In genomic region chr5:75053286-75054109, GRCh38 we compare ENCODE assay signal across 1 cellular context.
TF ChIP-seq lines count a peak whose summit lies in the region.

No MANE protein-coding gene starts in this region.

TF ChIP-seq in HepG2, 621 proteins besides CTCF, POLR2A, EP300 and RAD21 (continued from another document and continues in another):
- TF ChIP-seq, protein P1, sequence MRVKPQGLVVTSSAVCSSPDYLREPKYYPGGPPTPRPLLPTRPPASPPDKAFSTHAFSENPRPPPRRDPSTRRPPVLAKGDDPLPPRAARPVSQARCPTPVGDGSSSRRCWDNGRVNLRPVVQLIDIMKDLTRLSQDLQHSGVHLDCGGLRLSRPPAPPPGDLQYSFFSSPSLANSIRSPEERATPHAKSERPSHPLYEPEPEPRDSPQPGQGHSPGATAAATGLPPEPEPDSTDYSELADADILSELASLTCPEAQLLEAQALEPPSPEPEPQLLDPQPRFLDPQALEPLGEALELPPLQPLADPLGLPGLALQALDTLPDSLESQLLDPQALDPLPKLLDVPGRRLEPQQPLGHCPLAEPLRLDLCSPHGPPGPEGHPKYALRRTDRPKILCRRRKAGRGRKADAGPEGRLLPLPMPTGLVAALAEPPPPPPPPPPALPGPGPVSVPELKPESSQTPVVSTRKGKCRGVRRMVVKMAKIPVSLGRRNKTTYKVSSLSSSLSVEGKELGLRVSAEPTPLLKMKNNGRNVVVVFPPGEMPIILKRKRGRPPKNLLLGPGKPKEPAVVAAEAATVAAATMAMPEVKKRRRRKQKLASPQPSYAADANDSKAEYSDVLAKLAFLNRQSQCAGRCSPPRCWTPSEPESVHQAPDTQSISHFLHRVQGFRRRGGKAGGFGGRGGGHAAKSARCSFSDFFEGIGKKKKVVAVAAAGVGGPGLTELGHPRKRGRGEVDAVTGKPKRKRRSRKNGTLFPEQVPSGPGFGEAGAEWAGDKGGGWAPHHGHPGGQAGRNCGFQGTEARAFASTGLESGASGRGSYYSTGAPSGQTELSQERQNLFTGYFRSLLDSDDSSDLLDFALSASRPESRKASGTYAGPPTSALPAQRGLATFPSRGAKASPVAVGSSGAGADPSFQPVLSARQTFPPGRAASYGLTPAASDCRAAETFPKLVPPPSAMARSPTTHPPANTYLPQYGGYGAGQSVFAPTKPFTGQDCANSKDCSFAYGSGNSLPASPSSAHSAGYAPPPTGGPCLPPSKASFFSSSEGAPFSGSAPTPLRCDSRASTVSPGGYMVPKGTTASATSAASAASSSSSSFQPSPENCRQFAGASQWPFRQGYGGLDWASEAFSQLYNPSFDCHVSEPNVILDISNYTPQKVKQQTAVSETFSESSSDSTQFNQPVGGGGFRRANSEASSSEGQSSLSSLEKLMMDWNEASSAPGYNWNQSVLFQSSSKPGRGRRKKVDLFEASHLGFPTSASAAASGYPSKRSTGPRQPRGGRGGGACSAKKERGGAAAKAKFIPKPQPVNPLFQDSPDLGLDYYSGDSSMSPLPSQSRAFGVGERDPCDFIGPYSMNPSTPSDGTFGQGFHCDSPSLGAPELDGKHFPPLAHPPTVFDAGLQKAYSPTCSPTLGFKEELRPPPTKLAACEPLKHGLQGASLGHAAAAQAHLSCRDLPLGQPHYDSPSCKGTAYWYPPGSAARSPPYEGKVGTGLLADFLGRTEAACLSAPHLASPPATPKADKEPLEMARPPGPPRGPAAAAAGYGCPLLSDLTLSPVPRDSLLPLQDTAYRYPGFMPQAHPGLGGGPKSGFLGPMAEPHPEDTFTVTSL (CRISPR knock-in tag; IDR thresholded peaks at IDR 0.05; ENCODE audit: borderline replicate concordance), result no peak
- TF ChIP-seq, protein P2, sequence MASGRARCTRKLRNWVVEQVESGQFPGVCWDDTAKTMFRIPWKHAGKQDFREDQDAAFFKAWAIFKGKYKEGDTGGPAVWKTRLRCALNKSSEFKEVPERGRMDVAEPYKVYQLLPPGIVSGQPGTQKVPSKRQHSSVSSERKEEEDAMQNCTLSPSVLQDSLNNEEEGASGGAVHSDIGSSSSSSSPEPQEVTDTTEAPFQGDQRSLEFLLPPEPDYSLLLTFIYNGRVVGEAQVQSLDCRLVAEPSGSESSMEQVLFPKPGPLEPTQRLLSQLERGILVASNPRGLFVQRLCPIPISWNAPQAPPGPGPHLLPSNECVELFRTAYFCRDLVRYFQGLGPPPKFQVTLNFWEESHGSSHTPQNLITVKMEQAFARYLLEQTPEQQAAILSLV (CRISPR knock-in tag; IDR thresholded peaks at IDR 0.05; ENCODE audit: borderline replicate concordance), result no peak
- no peak for TF ChIP-seq GABPA (IDR thresholded peaks at IDR 0.05; ENCODE audit: low read depth, low read length)
- TF ChIP-seq GABPA (CRISPR knock-in tag; IDR thresholded peaks at IDR 0.05; ENCODE audit: low read depth), result no peak
- TF ChIP-seq, protein P3, sequence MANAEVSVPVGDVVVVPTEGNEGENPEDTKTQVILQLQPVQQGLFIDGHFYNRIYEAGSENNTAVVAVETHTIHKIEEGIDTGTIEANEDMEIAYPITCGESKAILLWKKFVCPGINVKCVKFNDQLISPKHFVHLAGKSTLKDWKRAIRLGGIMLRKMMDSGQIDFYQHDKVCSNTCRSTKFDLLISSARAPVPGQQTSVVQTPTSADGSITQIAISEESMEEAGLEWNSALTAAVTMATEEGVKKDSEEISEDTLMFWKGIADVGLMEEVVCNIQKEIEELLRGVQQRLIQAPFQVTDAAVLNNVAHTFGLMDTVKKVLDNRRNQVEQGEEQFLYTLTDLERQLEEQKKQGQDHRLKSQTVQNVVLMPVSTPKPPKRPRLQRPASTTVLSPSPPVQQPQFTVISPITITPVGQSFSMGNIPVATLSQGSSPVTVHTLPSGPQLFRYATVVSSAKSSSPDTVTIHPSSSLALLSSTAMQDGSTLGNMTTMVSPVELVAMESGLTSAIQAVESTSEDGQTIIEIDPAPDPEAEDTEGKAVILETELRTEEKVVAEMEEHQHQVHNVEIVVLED (CRISPR knock-in tag; IDR thresholded peaks at IDR 0.05; ENCODE audit: borderline replicate concordance), result no peak; the same call in 1 of the 2 replicates
- no peak for TF ChIP-seq ARNTL (CRISPR knock-in tag; IDR thresholded peaks at IDR 0.05)
- TF ChIP-seq ZNF337 (CRISPR knock-in tag; IDR thresholded peaks at IDR 0.05; ENCODE audit: borderline replicate concordance, low read depth), result no peak
- peak; percentile 39; the same call in 1 of the 2 replicates for TF ChIP-seq ZFY (CRISPR knock-in tag; IDR thresholded peaks at IDR 0.05)
- TF ChIP-seq ZNF224 (CRISPR knock-in tag; IDR thresholded peaks at IDR 0.05), result no peak
- TF ChIP-seq, protein P4, sequence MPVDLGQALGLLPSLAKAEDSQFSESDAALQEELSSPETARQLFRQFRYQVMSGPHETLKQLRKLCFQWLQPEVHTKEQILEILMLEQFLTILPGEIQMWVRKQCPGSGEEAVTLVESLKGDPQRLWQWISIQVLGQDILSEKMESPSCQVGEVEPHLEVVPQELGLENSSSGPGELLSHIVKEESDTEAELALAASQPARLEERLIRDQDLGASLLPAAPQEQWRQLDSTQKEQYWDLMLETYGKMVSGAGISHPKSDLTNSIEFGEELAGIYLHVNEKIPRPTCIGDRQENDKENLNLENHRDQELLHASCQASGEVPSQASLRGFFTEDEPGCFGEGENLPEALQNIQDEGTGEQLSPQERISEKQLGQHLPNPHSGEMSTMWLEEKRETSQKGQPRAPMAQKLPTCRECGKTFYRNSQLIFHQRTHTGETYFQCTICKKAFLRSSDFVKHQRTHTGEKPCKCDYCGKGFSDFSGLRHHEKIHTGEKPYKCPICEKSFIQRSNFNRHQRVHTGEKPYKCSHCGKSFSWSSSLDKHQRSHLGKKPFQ (CRISPR knock-in tag; IDR thresholded peaks at IDR 0.05; ENCODE audit: insufficient replicate concordance), result peak; percentile 35
- no peak for TF ChIP-seq SNAI1 (CRISPR knock-in tag; IDR thresholded peaks at IDR 0.05; ENCODE audit: borderline replicate concordance)
- peak; percentile 29; the same call in 1 of the 2 replicates for TF ChIP-seq TAF1 (CRISPR knock-in tag; IDR thresholded peaks at IDR 0.05)
- TF ChIP-seq ZNF709 (CRISPR knock-in tag; IDR thresholded peaks at IDR 0.05), result peak; percentile 72; the same call in 1 of the 2 replicates
- TF ChIP-seq, protein P5, sequence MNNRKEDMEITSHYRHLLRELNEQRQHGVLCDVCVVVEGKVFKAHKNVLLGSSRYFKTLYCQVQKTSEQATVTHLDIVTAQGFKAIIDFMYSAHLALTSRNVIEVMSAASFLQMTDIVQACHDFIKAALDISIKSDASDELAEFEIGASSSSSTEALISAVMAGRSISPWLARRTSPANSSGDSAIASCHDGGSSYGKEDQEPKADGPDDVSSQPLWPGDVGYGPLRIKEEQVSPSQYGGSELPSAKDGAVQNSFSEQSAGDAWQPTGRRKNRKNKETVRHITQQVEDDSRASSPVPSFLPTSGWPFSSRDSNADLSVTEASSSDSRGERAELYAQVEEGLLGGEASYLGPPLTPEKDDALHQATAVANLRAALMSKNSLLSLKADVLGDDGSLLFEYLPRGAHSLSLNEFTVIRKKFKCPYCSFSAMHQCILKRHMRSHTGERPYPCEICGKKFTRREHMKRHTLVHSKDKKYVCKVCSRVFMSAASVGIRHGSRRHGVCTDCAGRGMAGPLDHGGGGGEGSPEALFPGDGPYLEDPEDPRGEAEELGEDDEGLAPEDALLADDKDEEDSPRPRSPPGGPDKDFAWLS (CRISPR knock-in tag; IDR thresholded peaks at IDR 0.05; ENCODE audit: borderline replicate concordance), result no peak
- TF ChIP-seq, protein P6, sequence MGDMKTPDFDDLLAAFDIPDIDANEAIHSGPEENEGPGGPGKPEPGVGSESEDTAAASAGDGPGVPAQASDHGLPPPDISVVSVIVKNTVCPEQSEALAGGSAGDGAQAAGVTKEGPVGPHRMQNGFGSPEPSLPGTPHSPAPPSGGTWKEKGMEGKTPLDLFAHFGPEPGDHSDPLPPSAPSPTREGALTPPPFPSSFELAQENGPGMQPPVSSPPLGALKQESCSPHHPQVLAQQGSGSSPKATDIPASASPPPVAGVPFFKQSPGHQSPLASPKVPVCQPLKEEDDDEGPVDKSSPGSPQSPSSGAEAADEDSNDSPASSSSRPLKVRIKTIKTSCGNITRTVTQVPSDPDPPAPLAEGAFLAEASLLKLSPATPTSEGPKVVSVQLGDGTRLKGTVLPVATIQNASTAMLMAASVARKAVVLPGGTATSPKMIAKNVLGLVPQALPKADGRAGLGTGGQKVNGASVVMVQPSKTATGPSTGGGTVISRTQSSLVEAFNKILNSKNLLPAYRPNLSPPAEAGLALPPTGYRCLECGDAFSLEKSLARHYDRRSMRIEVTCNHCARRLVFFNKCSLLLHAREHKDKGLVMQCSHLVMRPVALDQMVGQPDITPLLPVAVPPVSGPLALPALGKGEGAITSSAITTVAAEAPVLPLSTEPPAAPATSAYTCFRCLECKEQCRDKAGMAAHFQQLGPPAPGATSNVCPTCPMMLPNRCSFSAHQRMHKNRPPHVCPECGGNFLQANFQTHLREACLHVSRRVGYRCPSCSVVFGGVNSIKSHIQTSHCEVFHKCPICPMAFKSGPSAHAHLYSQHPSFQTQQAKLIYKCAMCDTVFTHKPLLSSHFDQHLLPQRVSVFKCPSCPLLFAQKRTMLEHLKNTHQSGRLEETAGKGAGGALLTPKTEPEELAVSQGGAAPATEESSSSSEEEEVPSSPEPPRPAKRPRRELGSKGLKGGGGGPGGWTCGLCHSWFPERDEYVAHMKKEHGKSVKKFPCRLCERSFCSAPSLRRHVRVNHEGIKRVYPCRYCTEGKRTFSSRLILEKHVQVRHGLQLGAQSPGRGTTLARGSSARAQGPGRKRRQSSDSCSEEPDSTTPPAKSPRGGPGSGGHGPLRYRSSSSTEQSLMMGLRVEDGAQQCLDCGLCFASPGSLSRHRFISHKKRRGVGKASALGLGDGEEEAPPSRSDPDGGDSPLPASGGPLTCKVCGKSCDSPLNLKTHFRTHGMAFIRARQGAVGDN (CRISPR knock-in tag; IDR thresholded peaks at IDR 0.05), result peak; percentile 78
- TF ChIP-seq GTF3A (CRISPR knock-in tag; conservative IDR thresholded peaks at IDR 0.05), result no peak
- 0 out of 2 replicates have a peak, but pooled peaks have one; percentile 19 for TF ChIP-seq ZNF205 (CRISPR knock-in tag; IDR thresholded peaks at IDR 0.05)
- TF ChIP-seq SALL1 (CRISPR knock-in tag; IDR thresholded peaks at IDR 0.05), result no peak; the same call in 1 of the 2 replicates
- peak; percentile 8; the same call in 1 of the 2 replicates for TF ChIP-seq ZNF788 (CRISPR knock-in tag; IDR thresholded peaks at IDR 0.05; ENCODE audit: borderline replicate concordance)
- TF ChIP-seq ZNF484 (CRISPR knock-in tag; IDR thresholded peaks at IDR 0.05; ENCODE audit: borderline replicate concordance, low read depth), result no peak
- 0 out of 2 replicates have a peak, but pooled peaks have one; percentile 35 for TF ChIP-seq ZNF563 (CRISPR knock-in tag; IDR thresholded peaks at IDR 0.05)
- TF ChIP-seq ZNF160 (CRISPR knock-in tag; IDR thresholded peaks at IDR 0.05), result 0 out of 2 replicates have a peak, but pooled peaks have one; percentile 3
- TF ChIP-seq, protein P7, sequence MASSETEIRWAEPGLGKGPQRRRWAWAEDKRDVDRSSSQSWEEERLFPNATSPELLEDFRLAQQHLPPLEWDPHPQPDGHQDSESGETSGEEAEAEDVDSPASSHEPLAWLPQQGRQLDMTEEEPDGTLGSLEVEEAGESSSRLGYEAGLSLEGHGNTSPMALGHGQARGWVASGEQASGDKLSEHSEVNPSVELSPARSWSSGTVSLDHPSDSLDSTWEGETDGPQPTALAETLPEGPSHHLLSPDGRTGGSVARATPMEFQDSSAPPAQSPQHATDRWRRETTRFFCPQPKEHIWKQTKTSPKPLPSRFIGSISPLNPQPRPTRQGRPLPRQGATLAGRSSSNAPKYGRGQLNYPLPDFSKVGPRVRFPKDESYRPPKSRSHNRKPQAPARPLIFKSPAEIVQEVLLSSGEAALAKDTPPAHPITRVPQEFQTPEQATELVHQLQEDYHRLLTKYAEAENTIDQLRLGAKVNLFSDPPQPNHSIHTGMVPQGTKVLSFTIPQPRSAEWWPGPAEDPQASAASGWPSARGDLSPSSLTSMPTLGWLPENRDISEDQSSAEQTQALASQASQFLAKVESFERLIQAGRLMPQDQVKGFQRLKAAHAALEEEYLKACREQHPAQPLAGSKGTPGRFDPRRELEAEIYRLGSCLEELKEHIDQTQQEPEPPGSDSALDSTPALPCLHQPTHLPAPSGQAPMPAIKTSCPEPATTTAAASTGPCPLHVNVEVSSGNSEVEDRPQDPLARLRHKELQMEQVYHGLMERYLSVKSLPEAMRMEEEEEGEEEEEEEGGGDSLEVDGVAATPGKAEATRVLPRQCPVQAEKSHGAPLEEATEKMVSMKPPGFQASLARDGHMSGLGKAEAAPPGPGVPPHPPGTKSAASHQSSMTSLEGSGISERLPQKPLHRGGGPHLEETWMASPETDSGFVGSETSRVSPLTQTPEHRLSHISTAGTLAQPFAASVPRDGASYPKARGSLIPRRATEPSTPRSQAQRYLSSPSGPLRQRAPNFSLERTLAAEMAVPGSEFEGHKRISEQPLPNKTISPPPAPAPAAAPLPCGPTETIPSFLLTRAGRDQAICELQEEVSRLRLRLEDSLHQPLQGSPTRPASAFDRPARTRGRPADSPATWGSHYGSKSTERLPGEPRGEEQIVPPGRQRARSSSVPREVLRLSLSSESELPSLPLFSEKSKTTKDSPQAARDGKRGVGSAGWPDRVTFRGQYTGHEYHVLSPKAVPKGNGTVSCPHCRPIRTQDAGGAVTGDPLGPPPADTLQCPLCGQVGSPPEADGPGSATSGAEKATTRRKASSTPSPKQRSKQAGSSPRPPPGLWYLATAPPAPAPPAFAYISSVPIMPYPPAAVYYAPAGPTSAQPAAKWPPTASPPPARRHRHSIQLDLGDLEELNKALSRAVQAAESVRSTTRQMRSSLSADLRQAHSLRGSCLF (CRISPR knock-in tag; IDR thresholded peaks at IDR 0.05; ENCODE audit: borderline replicate concordance), result no peak
- no peak; the same call in 1 of the 2 replicates for TF ChIP-seq ZNF891 (CRISPR knock-in tag; IDR thresholded peaks at IDR 0.05)
- TF ChIP-seq, protein P8, sequence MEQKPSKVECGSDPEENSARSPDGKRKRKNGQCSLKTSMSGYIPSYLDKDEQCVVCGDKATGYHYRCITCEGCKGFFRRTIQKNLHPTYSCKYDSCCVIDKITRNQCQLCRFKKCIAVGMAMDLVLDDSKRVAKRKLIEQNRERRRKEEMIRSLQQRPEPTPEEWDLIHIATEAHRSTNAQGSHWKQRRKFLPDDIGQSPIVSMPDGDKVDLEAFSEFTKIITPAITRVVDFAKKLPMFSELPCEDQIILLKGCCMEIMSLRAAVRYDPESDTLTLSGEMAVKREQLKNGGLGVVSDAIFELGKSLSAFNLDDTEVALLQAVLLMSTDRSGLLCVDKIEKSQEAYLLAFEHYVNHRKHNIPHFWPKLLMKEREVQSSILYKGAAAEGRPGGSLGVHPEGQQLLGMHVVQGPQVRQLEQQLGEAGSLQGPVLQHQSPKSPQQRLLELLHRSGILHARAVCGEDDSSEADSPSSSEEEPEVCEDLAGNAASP (CRISPR knock-in tag; IDR thresholded peaks at IDR 0.05; ENCODE audit: borderline replicate concordance), result 0 out of 2 replicates have a peak, but pooled peaks have one; percentile 6
- no peak for TF ChIP-seq ZNF441 (CRISPR knock-in tag; IDR thresholded peaks at IDR 0.05; ENCODE audit: borderline replicate concordance)
- peak; percentile 46 for TF ChIP-seq PHF21A (CRISPR knock-in tag; IDR thresholded peaks at IDR 0.05)
- no peak for TF ChIP-seq IKZF1 (IDR thresholded peaks at IDR 0.05)
- no peak; the same call in 1 of the 2 replicates for TF ChIP-seq MXD3 (CRISPR knock-in tag; IDR thresholded peaks at IDR 0.05)
- no peak for TF ChIP-seq HNRNPK (IDR thresholded peaks at IDR 0.05; ENCODE audit: low read depth, low read length, poor library complexity, severe bottlenecking)
- no peak for TF ChIP-seq CHD4 (IDR thresholded peaks at IDR 0.05; ENCODE audit: borderline replicate concordance, low read length)
- TF ChIP-seq ZNF883 (CRISPR knock-in tag; IDR thresholded peaks at IDR 0.05; ENCODE audit: not compliant biosample characterization), result no peak
- no peak for TF ChIP-seq KDM3A (CRISPR knock-in tag; IDR thresholded peaks at IDR 0.05; ENCODE audit: low read depth)
- TF ChIP-seq FOSL2 (CRISPR knock-in tag; IDR thresholded peaks at IDR 0.05), result no peak
- no peak for TF ChIP-seq CBX1 (IDR thresholded peaks at IDR 0.05; ENCODE audit: low read depth)
